8 cellular contexts compared by ENCODE assay signal in genomic region chr9:36008774-36009300, GRCh38. TPM values are rescaled to one million over a fixed set of nuclear protein-coding genes. Genes with fewer than 3 reads are reported as not detected.
A peak's percentile ranks its signal among the peaks of the same experiment; 100 is the strongest.
DNase-seq lines count a peak whose midpoint lies in the region; ATAC-seq, FAIRE-seq and TF ChIP-seq lines count a peak whose summit lies in the region.

No MANE protein-coding gene starts in this region.

- peak; percentile 76 for ATAC-seq in HG02642 (IDR thresholded peaks at IDR 0.05; ENCODE audit: poor library complexity, unreplicated experiment)
- ATAC-seq in HepG2 = peak; percentile 97
- ATAC-seq in HG03460 (IDR thresholded peaks at IDR 0.05; ENCODE audit: unreplicated experiment) = no peak

- TF ChIP-seq CTCF in HepG2 (CRISPR knock-in tag; IDR thresholded peaks at IDR 0.05) = peak; percentile 97

- H4K20me1 ChIP-seq in HepG2 (ENCODE audit: insufficient read depth, low read length) = no peaks in the 10 kb centered on the region

- H3K9ac ChIP-seq in HepG2 (ENCODE audit: insufficient read depth, low read depth, low read length) = no peak overlapping the region

- intact Hi-C loops in HepG2 (cut with micrococcal nuclease; ENCODE audit: unreplicated experiment) = loop anchor here (1.0 to 5.0 kb wide), 2 partner anchors 14 to 158 kb away; partner anchors contain the start of gene CCIN

- DNase-seq in DMS 273 treated with DMSO at 0.1 percent for 48 hours (lab: John Stamatoyannopoulos, UW) (peak; percentile 34), NCI-H226 (peak; percentile 33), cerebellum (ENCODE audit: low spot score) (peak; percentile 37), HepG2 (ENCODE audit: low spot score) (peak; percentile 74)
- peak; percentile 46 to 47 for DNase-seq in activated CD4-positive, alpha-beta T cell treated with anti-CD3 and anti-CD28 coated beads for 24 hours (ENCODE audit: low read depth in 2 of 2)
- peak; percentile 43 for DNase-seq in stimulated activated CD8-positive, alpha-beta memory T cell treated with anti-CD3 and anti-CD28 coated beads, Interleukin-12 subunit alpha, Interleukin-12 subunit beta, amount 100 ng/mL, for 24 hours (ENCODE audit: extremely low read depth)

- no peak overlapping the region for H2AFZ ChIP-seq in HepG2 (ENCODE audit: low read length)

- BruUV-seq in HepG2 (replicated peaks; lab: Mats Ljungman, UMichigan) = no TSS peak

- peaks cover 4% of the 10 kb centered on the region; the same call in 1 of the 2 replicates for H3K4me1 ChIP-seq in HepG2 (ENCODE audit: insufficient read depth, low read length)

- H3K36me3 ChIP-seq in HepG2 (replicated peaks in 1 of 2; ENCODE audit: control insufficient read depth in 1 of 2, insufficient read depth in 2 of 2, low read length in 2 of 2) = no peaks in the 10 kb centered on the region

- in situ Hi-C loops in HepG2 (cut with HindIII; ENCODE audit: extremely low pct_ligation_motif_present, low pct_unique_long_range_greater_than_20kb) = loop anchor here (10.0 kb wide), 1 partner anchor 56 kb away; no protein-coding TSS in a partner anchor

- H3K79me2 ChIP-seq in HepG2 (ENCODE audit: insufficient read depth, low read length) = no peaks in the 10 kb centered on the region

- peak; percentile 73 for TF ChIP-seq RAD21 in HepG2 (CRISPR knock-in tag; IDR thresholded peaks at IDR 0.05)

- CTCF ChIA-PET in HepG2 (lab: Yijun Ruan, JAX; ENCODE audit: low intra/inter-chr PET ratio, low total read pairs) = interaction anchor here (0.7 to 3.4 kb wide), 3 partner anchors 14 to 158 kb away, joined by 3 to 24 read pairs (median 13); no protein-coding TSS in a partner anchor

- no peak overlapping the region for H3K27ac ChIP-seq in HepG2 (ENCODE audit: extremely low read length, insufficient read depth, low read length)

- H3K4me2 ChIP-seq in HepG2 (ENCODE audit: low read depth, low read length) = peak overlapping the region; percentile 8; the same call in 1 of the 2 replicates

- POLR2A ChIA-PET in HepG2 (lab: Yijun Ruan, JAX) = no interaction called here

- peak; percentile 79 for FAIRE-seq in HepG2 (lab: Jason Lieb, UNC)

- peaks cover 0 to 2% of the 10 kb centered on the region in 2 experiments; a peak in 1 of 5 replicates for H3K27me3 ChIP-seq in HepG2 (ENCODE audit: control insufficient read depth in 1 of 2, insufficient read depth in 2 of 2, low read length in 2 of 2)

- peaks cover 5% of the 10 kb centered on the region; the same call in 1 of the 2 replicates for H3K9me3 ChIP-seq in HepG2 (ENCODE audit: low read length)

- 4% methylated on average over 11 of the region's 11 CpGs for WGBS in HepG2 (ENCODE audit: low lambda C conversion rate)

- no peak overlapping the region for H3K4me3 ChIP-seq in HepG2 (replicated peaks in 1 of 3; ENCODE audit: insufficient read depth in 1 of 3, low read depth in 2 of 3, low read length in 3 of 3)

- TF ChIP-seq EP300 in HepG2 (IDR thresholded peaks at IDR 0.05; ENCODE audit: low read depth in 2 of 2, low read length in 2 of 2) = no peak
- no peak for TF ChIP-seq EP300 in HepG2 (CRISPR knock-in tag; IDR thresholded peaks at IDR 0.05; ENCODE audit: borderline replicate concordance)

- TF ChIP-seq POLR2A in HepG2 (IDR thresholded peaks at IDR 0.05; ENCODE audit: insufficient read depth in 1 of 2, low read depth in 2 of 2, low read length in 2 of 2) = no peak

TF ChIP-seq in HepG2, 621 proteins besides CTCF, POLR2A, EP300 and RAD21 (continues in another document):
- TF ChIP-seq ARNT (IDR thresholded peaks at IDR 0.05) (no peak), ZNF768 (CRISPR knock-in tag; IDR thresholded peaks at IDR 0.05) (no peak), ARID3A (IDR thresholded peaks at IDR 0.05; ENCODE audit: low read depth, low read length) (0 out of 2 replicates have a peak, but pooled peaks have one; percentile 12), NPAS2 (CRISPR knock-in tag; IDR thresholded peaks at IDR 0.05; ENCODE audit: borderline replicate concordance) (no peak), ASH2L (IDR thresholded peaks at IDR 0.05; ENCODE audit: insufficient read length, low read depth, low read length) (peak; percentile 23)

RNA-seq across cellular contexts. Expression of gene RECK, which starts 27.9 kb away (rescaled TPM):
- total RNA-seq in cerebellum = 12.5 TPM
- 2.3 and 3.1 TPM in 2 replicates for total RNA-seq in HepG2 (2016; rRNA removed; fragmentation: Illumina TruSeq; extraction: Trizol)
- 2.0 and 3.0 TPM in 2 replicates for total RNA-seq in HepG2 (2016; cell fraction: cytosol; rRNA removed; fragmentation: Illumina TruSeq; extraction: Trizol; ENCODE audit: low read depth)
- total RNA-seq in HepG2 (2016; cell fraction: insoluble cytoplasmic fraction; rRNA removed; fragmentation: Illumina TruSeq; extraction: Trizol) = 2.5 and 3.3 TPM in 2 replicates
- total RNA-seq in HepG2 (2016; cell fraction: membrane; rRNA removed; fragmentation: Illumina TruSeq; extraction: Trizol) = 2.6 and 3.6 TPM in 2 replicates
- 2.1 and 3.0 TPM in 2 replicates for total RNA-seq in HepG2 (2016; cell fraction: nucleus; rRNA removed; fragmentation: Illumina TruSeq; extraction: Trizol)
- 4.8 and 5.1 TPM in 2 replicates for polyA plus RNA-seq in HepG2 (2011; rRNA removed)
- polyA plus RNA-seq in HepG2 (2011; cell fraction: cytosol; rRNA removed) = 3.0 and 4.2 TPM in 2 replicates
- 1.7 and 2.0 TPM in 2 replicates for polyA plus RNA-seq in HepG2 (2011; cell fraction: nucleus; rRNA removed)
- polyA plus RNA-seq in HepG2 (2012) = 4.0 and 5.9 TPM in 2 replicates
- 3.6 and 5.0 TPM in 2 replicates for polyA plus RNA-seq in HepG2 (2016; cell fraction: cytosol; fragmentation: Illumina TruSeq; extraction: Trizol; ENCODE audit: low read depth)
- 3.2 and 3.4 TPM in 2 replicates for polyA plus RNA-seq in HepG2 (2016; cell fraction: insoluble cytoplasmic fraction; fragmentation: Illumina TruSeq; extraction: Trizol; ENCODE audit: low read depth)
- 3.2 and 4.2 TPM in 2 replicates for polyA plus RNA-seq in HepG2 (2016; cell fraction: membrane; fragmentation: Illumina TruSeq; extraction: Trizol; ENCODE audit: low read depth)
- polyA plus RNA-seq in HepG2 (2016; cell fraction: nucleus; fragmentation: Illumina TruSeq; extraction: Trizol; ENCODE audit: insufficient read depth, low read depth) = 5.2 and 6.8 TPM in 2 replicates
- polyA minus RNA-seq in HepG2 (2011; rRNA and poly(A)+ RNA removed; ENCODE audit: low replicate concordance) = 1.0 and 3.0 TPM in 2 replicates
- 2.1 and 2.7 TPM in 2 replicates for polyA minus RNA-seq in HepG2 (2011; cell fraction: cytosol; rRNA and poly(A)+ RNA removed)
- polyA minus RNA-seq in HepG2 (2011; cell fraction: nucleus; rRNA and poly(A)+ RNA removed) = 3.0 and 4.0 TPM in 2 replicates

RNA-seq across cellular contexts. Expression of gene OR2S2, which starts 50.9 kb away (rescaled TPM):
- total RNA-seq in cerebellum (not detected), HepG2 (2016; rRNA removed; fragmentation: Illumina TruSeq; extraction: Trizol) (not detected in 2 replicates)
- total RNA-seq in HepG2 (2016; cell fraction: cytosol; rRNA removed; fragmentation: Illumina TruSeq; extraction: Trizol; ENCODE audit: low read depth) = not detected in 2 replicates
- total RNA-seq in HepG2 (2016; cell fraction: insoluble cytoplasmic fraction; rRNA removed; fragmentation: Illumina TruSeq; extraction: Trizol) = not detected in 2 replicates
- total RNA-seq in HepG2 (2016; cell fraction: membrane; rRNA removed; fragmentation: Illumina TruSeq; extraction: Trizol) = not detected in 2 replicates
- not detected in 2 replicates for total RNA-seq in HepG2 (2016; cell fraction: nucleus; rRNA removed; fragmentation: Illumina TruSeq; extraction: Trizol)
- polyA plus RNA-seq in HepG2 (2011; rRNA removed) = not detected in 2 replicates
- not detected in 2 replicates for polyA plus RNA-seq in HepG2 (2011; cell fraction: cytosol; rRNA removed)
- not detected in 2 replicates for polyA plus RNA-seq in HepG2 (2011; cell fraction: nucleus; rRNA removed)
- polyA plus RNA-seq in HepG2 (2012) = not detected in 2 replicates
- not detected in 2 replicates for polyA plus RNA-seq in HepG2 (2016; cell fraction: cytosol; fragmentation: Illumina TruSeq; extraction: Trizol; ENCODE audit: low read depth)
- not detected in 2 replicates for polyA plus RNA-seq in HepG2 (2016; cell fraction: insoluble cytoplasmic fraction; fragmentation: Illumina TruSeq; extraction: Trizol; ENCODE audit: low read depth)
- not detected in 2 replicates for polyA plus RNA-seq in HepG2 (2016; cell fraction: membrane; fragmentation: Illumina TruSeq; extraction: Trizol; ENCODE audit: low read depth)
- polyA plus RNA-seq in HepG2 (2016; cell fraction: nucleus; fragmentation: Illumina TruSeq; extraction: Trizol; ENCODE audit: insufficient read depth, low read depth) = not detected in 2 replicates
- polyA minus RNA-seq in HepG2 (2011; rRNA and poly(A)+ RNA removed; ENCODE audit: low replicate concordance) = not detected in 2 replicates
- polyA minus RNA-seq in HepG2 (2011; cell fraction: cytosol; rRNA and poly(A)+ RNA removed) = not detected in 2 replicates
- polyA minus RNA-seq in HepG2 (2011; cell fraction: nucleus; rRNA and poly(A)+ RNA removed) = not detected in 2 replicates
